Comparison of ENCODE assay signal across 22 cellular contexts in genomic region chr7:43199333-43199732, GRCh38.
DNase-seq lines count a peak whose midpoint lies in the region; ATAC-seq and TF ChIP-seq lines count a peak whose summit lies in the region.
"Had no signal": no experiment of that assay in that cellular context is flagged by ENCODE, and none has a peak within 500 bp of the region (broad histone marks: within the 10 kb centered on the region; RNA-seq: fewer than 3 reads in every experiment).

No MANE protein-coding gene starts in this region.

- H3K9me3 Mint-ChIP-seq in T-helper 2 cell treated with Interferon-gamma antibody and Interleukin-4, amounts not matched to agents 5 μg/mL and 100 μg/mL, for 36 hours: no peaks in the 10 kb centered on the region
- H3K9me3 Mint-ChIP-seq: activated T-helper 1 cell treated with anti-CD3 and anti-CD28 coated beads, Interleukin-12 subunit alpha, Interleukin-12 subunit beta, Interleukin-2, Interleukin-4 antibody, amounts not matched to agents 30 ng/mL and 10 ng/mL and 1 ng/mL, durations not matched to agents 14 hours and 24 hours and 36 hours; natural killer cell; T-helper 1 cell treated with Interleukin-12 subunit alpha and Interleukin-12 subunit beta and Interleukin-4 antibody, amounts not matched to agents 30 μg/mL and 1 μg/mL, for 36 hours had no signal

- TF ChIP-seq CTCF in AG04450 (IDR thresholded peaks at IDR 0.05; ENCODE audit: low read depth, low read length) (no peak), gastrocnemius medialis (IDR thresholded peaks at IDR 0.05 in 4 of 5, conservative IDR thresholded peaks at IDR 0.05 in 1 of 5) (no peak)

- no peak overlapping the region for H3K27ac ChIP-seq in AG04450 (ENCODE audit: low read depth, low read length)
- H3K27ac ChIP-seq in gastrocnemius medialis: no peak overlapping the region
- H3K27ac ChIP-seq: skin epidermis, testis had no signal

- CTCF ChIA-PET in AG04450 (lab: Charles Lee): interaction anchor here (1.0 kb wide), 1 partner anchor 212 kb away, joined by 3 read pairs; no protein-coding TSS in a partner anchor

- no peak overlapping the region for H3K4me3 ChIP-seq in AG04450 (ENCODE audit: low read depth, low read length)
- no peak overlapping the region for H3K4me3 ChIP-seq in adipocyte (ENCODE audit: low read length)
- no peak overlapping the region for H3K4me3 ChIP-seq in gastrocnemius medialis
- H3K4me3 ChIP-seq: skin epidermis, testis had no signal

- no peak for TF ChIP-seq POLR2A in gastrocnemius medialis (IDR thresholded peaks at IDR 0.05)

- ATAC-seq in HG02759 (IDR thresholded peaks at IDR 0.05; ENCODE audit: unreplicated experiment) (no peak), gastrocnemius medialis (no peak)

- no peak overlapping the region for H3K9ac ChIP-seq in adipocyte (ENCODE audit: low read length)

- H3K36me3 ChIP-seq in adipocyte (ENCODE audit: control insufficient read depth, insufficient read depth, low read length, severe bottlenecking): no peaks in the 10 kb centered on the region
- H3K36me3 ChIP-seq in gastrocnemius medialis: no peaks in the 10 kb centered on the region

- POLR2A ChIA-PET in AG04450 (lab: Yijun Ruan, JAX): interaction anchor here (1.1 kb wide), 1 partner anchor 50 kb away, joined by 3 read pairs; no protein-coding TSS in a partner anchor

- H3K4me1 ChIP-seq in adipocyte (ENCODE audit: control insufficient read depth, insufficient read depth, low read length) (peaks cover 15% of the 10 kb centered on the region), gastrocnemius medialis (no peaks in the 10 kb centered on the region)
- H3K4me1 ChIP-seq: testis had no signal

- no peak overlapping the region for H3K4me3 Mint-ChIP-seq in T-helper 2 cell treated with Interferon-gamma antibody and Interleukin-4, amounts not matched to agents 5 μg/mL and 100 μg/mL, for 36 hours
- H3K4me3 Mint-ChIP-seq: activated T-helper 1 cell treated with anti-CD3 and anti-CD28 coated beads, Interleukin-12 subunit alpha, Interleukin-12 subunit beta, Interleukin-2, Interleukin-4 antibody, amounts not matched to agents 30 ng/mL and 10 ng/mL and 1 ng/mL, durations not matched to agents 14 hours and 24 hours and 36 hours; natural killer cell; T-helper 1 cell treated with Interleukin-12 subunit alpha and Interleukin-12 subunit beta and Interleukin-4 antibody, amounts not matched to agents 30 μg/mL and 1 μg/mL, for 36 hours had no signal

- peaks cover 2% of the 10 kb centered on the region for H3K27me3 Mint-ChIP-seq in T-helper 2 cell treated with Interferon-gamma antibody and Interleukin-4, amounts not matched to agents 5 μg/mL and 100 μg/mL, for 36 hours (ENCODE audit: low read depth)

- H3K27ac Mint-ChIP-seq in T-helper 2 cell treated with Interferon-gamma antibody and Interleukin-4, amounts not matched to agents 5 μg/mL and 100 μg/mL, for 36 hours: no peak overlapping the region
- H3K27ac Mint-ChIP-seq: activated T-helper 1 cell treated with anti-CD3 and anti-CD28 coated beads, Interleukin-12 subunit alpha, Interleukin-12 subunit beta, Interleukin-2, Interleukin-4 antibody, amounts not matched to agents 30 ng/mL and 10 ng/mL and 1 ng/mL, durations not matched to agents 14 hours and 24 hours and 36 hours; natural killer cell; T-helper 1 cell treated with Interleukin-12 subunit alpha and Interleukin-12 subunit beta and Interleukin-4 antibody, amounts not matched to agents 30 μg/mL and 1 μg/mL, for 36 hours had no signal

- peak; percentile 7 for DNase-seq in AG04450 (ENCODE audit: low read depth, low spot score)
- DNase-seq in HCEC 1CT: peak; percentile 82
- peak; percentile 32 for DNase-seq in adipocyte (ENCODE audit: low read depth)
- peak; percentile 22 for DNase-seq in fibroblast of the conjunctiva (ENCODE audit: low read depth)
- DNase-seq in KBM-7: no peak
- no peak for DNase-seq in T-helper 2 cell treated with Interferon-gamma antibody and Interleukin-4, amounts not matched to agents 5 μg/mL and 100 μg/mL, for 36 hours (ENCODE audit: low spot score)
- DNase-seq in gastrocnemius medialis: no peak
- DNase-seq: activated CD4-positive, CD25-positive, alpha-beta regulatory T cell; activated CD8-positive, alpha-beta memory T cell treated with anti-CD3 and anti-CD28 coated beads for 24 hours; amygdala; Calu3; head of caudate nucleus; islet precursor cell; natural killer cell; NCI-H1105 treated with DMSO at 0.1 percent for 48 hours; posterior cingulate gyrus; RPMI8226; testis had no signal

- in situ Hi-C loops in KBM-7 (cut with MboI; ENCODE audit: low pct_unique_long_range_greater_than_20kb, low sequenced_read_pairs): no loop called here
- in situ Hi-C loops in gastrocnemius medialis (cut with MboI; ENCODE audit: low sequenced_read_pairs in 4 of 4): no loop called here

- intact Hi-C loops in gastrocnemius medialis (cut with DNase I; ENCODE audit: low total_unique reads): no loop called here

- no peaks in the 10 kb centered on the region for H3K4me1 Mint-ChIP-seq in T-helper 2 cell treated with Interferon-gamma antibody and Interleukin-4, amounts not matched to agents 5 μg/mL and 100 μg/mL, for 36 hours (ENCODE audit: low read depth)
- H3K4me1 Mint-ChIP-seq: natural killer cell had no signal

- H3K27me3 ChIP-seq in AG04450 (ENCODE audit: control insufficient read depth, insufficient read depth, low read length) (no peaks in the 10 kb centered on the region), adipocyte (replicated peaks; ENCODE audit: control insufficient read depth, insufficient read depth, low read length) (no peaks in the 10 kb centered on the region), gastrocnemius medialis (peaks cover 2 to 6% (median 2%) of the 10 kb centered on the region in 3 donors)
- H3K27me3 ChIP-seq: testis had no signal

- H3K9me3 ChIP-seq in AG04450 (ENCODE audit: control insufficient read depth, insufficient read depth, low read length) (peaks cover 5% of the 10 kb centered on the region; the same call in 1 of the 2 replicates), adipocyte (ENCODE audit: control insufficient read depth, low read length) (no peaks in the 10 kb centered on the region), gastrocnemius medialis (no peaks in the 10 kb centered on the region)
- H3K9me3 ChIP-seq: testis had no signal

- H3K36me3 Mint-ChIP-seq in T-helper 2 cell treated with Interferon-gamma antibody and Interleukin-4, amounts not matched to agents 5 μg/mL and 100 μg/mL, for 36 hours (ENCODE audit: low read depth): no peaks in the 10 kb centered on the region
- H3K36me3 Mint-ChIP-seq: natural killer cell had no signal

Comparison
In these comparisons a context has a peak if more than half of its experiments do, and no peak if none do; other contexts are left out.
1. DNase-seq: peak in AG04450 (single experiment), HCEC 1CT (single experiment), adipocyte (single experiment) and fibroblast of the conjunctiva (single experiment); none in KBM-7 (single experiment), T-helper 2 cell treated with Interferon-gamma antibody and Interleukin-4, amounts not matched to agents 5 μg/mL and 100 μg/mL, for 36 hours (single experiment) and gastrocnemius medialis (0 of 2).